Comparison of ENCODE assay signal across 8 cellular contexts in genomic region chr20:18566892-18567738, GRCh38. TPM values are rescaled to one million over a fixed set of nuclear protein-coding genes. Genes with fewer than 3 reads are reported as not detected.
DNase-seq lines count a peak whose midpoint lies in the region; TF ChIP-seq lines count a peak whose summit lies in the region.

A gene with protein sequence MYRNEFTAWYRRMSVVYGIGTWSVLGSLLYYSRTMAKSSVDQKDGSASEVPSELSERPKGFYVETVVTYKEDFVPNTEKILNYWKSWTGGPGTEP (plus strand): TSS chr20:18567432. CDS start chr20:18567479, 47 bp downstream.

- no peak for TF ChIP-seq EP300 in suprapubic skin (IDR thresholded peaks at IDR 0.05)

- WGBS in suprapubic skin = under 1% methylated on average over 32 of the region's 51 CpGs

- H3K27me3 Mint-ChIP-seq in HFFc6 (ENCODE audit: insufficient read depth) = peaks cover 2% of the 10 kb centered on the region
- H3K27me3 Mint-ChIP-seq in activated naive CD4-positive, alpha-beta T cell treated with anti-CD3 and anti-CD28 coated beads, Interleukin-2, amount 10 ng/mL, durations not matched to agents 7 days and 5 days = no peaks in the 10 kb centered on the region

- H3K9me3 Mint-ChIP-seq in HFFc6 = no peaks in the 10 kb centered on the region
- H3K9me3 Mint-ChIP-seq in activated naive CD4-positive, alpha-beta T cell treated with anti-CD3 and anti-CD28 coated beads, Interleukin-2, amount 10 ng/mL, durations not matched to agents 7 days and 5 days = no peaks in the 10 kb centered on the region

- CTCF ChIA-PET in activated naive CD4-positive, alpha-beta T cell treated with anti-CD3 and anti-CD28 coated beads, Interleukin-2, amount 10 ng/mL, durations not matched to agents 7 days and 5 days (lab: Charles Lee) = no interaction called here

- H3K4me1 ChIP-seq in suprapubic skin = peaks cover 21% of the 10 kb centered on the region

- H3K27ac ChIP-seq in SK-N-MC (peak within 1 kb of the TSS; percentile 53; the same call in 1 of the 2 replicates), suprapubic skin (peak within 1 kb of the TSS; percentile 83)

- peak within 1 kb of the TSS; percentile 90 for H3K4me3 Mint-ChIP-seq in HFFc6
- peak within 1 kb of the TSS; percentile 83 for H3K4me3 Mint-ChIP-seq in activated naive CD4-positive, alpha-beta T cell treated with anti-CD3 and anti-CD28 coated beads, Interleukin-2, amount 10 ng/mL, durations not matched to agents 7 days and 5 days

- TF ChIP-seq CTCF in HFFc6 (IDR thresholded peaks at IDR 0.05) (no peak), NB4 (IDR thresholded peaks at IDR 0.05; ENCODE audit: low read depth, low read length) (no peak), suprapubic skin (IDR thresholded peaks at IDR 0.05) (no peak)

- no peaks in the 10 kb centered on the region for H3K27me3 ChIP-seq in suprapubic skin

- DNase-seq in GM04503 (ENCODE audit: low read depth) = peak; percentile 45
- DNase-seq in HFFc6 = peak; percentile 86
- DNase-seq in NB4 (ENCODE audit: low read depth) = peak; percentile 94
- DNase-seq in SK-N-MC (ENCODE audit: low read depth, low spot score) = peak; percentile 53
- peak; percentile 96 for DNase-seq in activated naive CD4-positive, alpha-beta T cell treated with anti-CD3 and anti-CD28 coated beads, Interleukin-2, amount 10 ng/mL, durations not matched to agents 7 days and 5 days
- DNase-seq in germinal center (ENCODE audit: low spot score) = peak; percentile 94
- peak; percentile 48 to 94 (median 83) for DNase-seq in nucleus accumbens (lab: John Stamatoyannopoulos, UW)
- DNase-seq in suprapubic skin (ENCODE audit: low spot score in 2 of 2) = peak; percentile 94 to 96

- H3K36me3 Mint-ChIP-seq in HFFc6 (ENCODE audit: low read depth) = peaks cover 11% of the 10 kb centered on the region
- H3K36me3 Mint-ChIP-seq in activated naive CD4-positive, alpha-beta T cell treated with anti-CD3 and anti-CD28 coated beads, Interleukin-2, amount 10 ng/mL, durations not matched to agents 7 days and 5 days = peaks cover 36% of the 10 kb centered on the region

- peak within 1 kb of the TSS; percentile 92 for H3K9ac ChIP-seq in SK-N-MC (ENCODE audit: insufficient read length)

- H3K9me3 ChIP-seq in SK-N-MC (ENCODE audit: low read depth, low read length) (no peaks in the 10 kb centered on the region), suprapubic skin (no peaks in the 10 kb centered on the region)

- peak within 1 kb of the TSS; percentile 92 for H3K4me3 ChIP-seq in NB4 (ENCODE audit: low read depth, low read length)
- peak within 1 kb of the TSS; percentile 91 for H3K4me3 ChIP-seq in SK-N-MC
- peak within 1 kb of the TSS; percentile 78 for H3K4me3 ChIP-seq in suprapubic skin

- TF ChIP-seq POLR2A in NB4 (IDR thresholded peaks at IDR 0.05; ENCODE audit: extremely low read depth, insufficient read length) (peak; percentile 74), suprapubic skin (IDR thresholded peaks at IDR 0.05) (peak in 1 of 2 donors; percentile 63)

- H3K36me3 ChIP-seq in SK-N-MC (ENCODE audit: insufficient read depth, low read length) (peaks cover 37% of the 10 kb centered on the region), suprapubic skin (peaks cover 23% of the 10 kb centered on the region)

- peaks cover 9% of the 10 kb centered on the region for H3K4me1 Mint-ChIP-seq in HFFc6 (ENCODE audit: low read depth)
- peaks cover 24% of the 10 kb centered on the region for H3K4me1 Mint-ChIP-seq in activated naive CD4-positive, alpha-beta T cell treated with anti-CD3 and anti-CD28 coated beads, Interleukin-2, amount 10 ng/mL, durations not matched to agents 7 days and 5 days

- H3K27ac Mint-ChIP-seq in HFFc6 = peak within 1 kb of the TSS; percentile 98
- H3K27ac Mint-ChIP-seq in activated naive CD4-positive, alpha-beta T cell treated with anti-CD3 and anti-CD28 coated beads, Interleukin-2, amount 10 ng/mL, durations not matched to agents 7 days and 5 days = peak within 1 kb of the TSS; percentile 90

RNA-seq across cellular contexts. Expression of the gene that starts here (rescaled TPM):
- 10 to 100 TPM; 59.7 to 71.0 (median 67.7) TPM for total RNA-seq in HFFc6 (2021; fragmentation: NEBNext Ultra II Directional; extraction: Animal tissue kit (Norgen Biotek cat#: 25700))
- 100 to 1,000 TPM in 2 of 4 donors, 10 to 100 TPM in 2; 79.4 to 130 (median 104) TPM for total RNA-seq in suprapubic skin

Comparison
In these comparisons a context has a peak if more than half of its experiments do, and no peak if none do; other contexts are left out.
1. Peak in every context shown above with its lines: DNase-seq, H3K4me3 ChIP-seq and H3K27ac ChIP-seq.
2. DNase-seq: peak in every context shown above with its lines; median percentile 96 in activated naive CD4-positive, alpha-beta T cell treated with anti-CD3 and anti-CD28 coated beads, Interleukin-2, amount 10 ng/mL, durations not matched to agents 7 days and 5 days; 95 in suprapubic skin; 94 in NB4; 94 in germinal center; 86 in HFFc6; 83 in nucleus accumbens; 53 in SK-N-MC; 45 in GM04503.